29 cellular contexts compared by ENCODE assay signal in the genomic region with DNA sequence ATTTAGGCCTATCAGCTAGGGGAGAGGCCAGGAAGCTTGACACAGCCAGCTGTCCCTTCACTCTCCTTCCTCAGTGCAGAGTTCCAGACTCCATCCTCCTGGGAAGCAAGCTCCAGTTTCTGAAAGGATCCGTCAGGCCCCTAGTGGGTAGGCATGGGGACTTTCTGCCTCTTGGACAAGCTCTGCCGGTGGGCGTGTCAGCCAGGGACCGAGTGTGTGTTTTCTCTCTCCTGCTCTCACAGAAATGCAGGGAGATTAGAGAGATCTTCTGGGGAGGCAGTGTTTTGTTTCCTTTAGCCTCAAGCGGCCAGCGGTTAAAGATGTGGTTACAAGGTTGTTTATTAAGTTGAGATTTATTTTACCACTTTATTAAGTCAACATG. TPM values are rescaled to one million over a fixed set of nuclear protein-coding genes. Genes with fewer than 3 reads are reported as not detected.
DNase-seq lines count a peak whose midpoint lies in the region; ATAC-seq, FAIRE-seq and TF ChIP-seq lines count a peak whose summit lies in the region.
"Had no signal": no experiment of that assay in that cellular context is flagged by ENCODE, and none has a peak within 500 bp of the region (broad histone marks: within the 10 kb centered on the region; RNA-seq: fewer than 3 reads in every experiment).

No MANE protein-coding gene starts in this region.

- H3K4me3 ChIP-seq in GM23338 (no peak overlapping the region), RWPE2 (ENCODE audit: severe bottlenecking) (no peak overlapping the region), endodermal cell (ENCODE audit: low read length) (no peak overlapping the region)
- H3K4me3 ChIP-seq: breast epithelium, dorsolateral prefrontal cortex, lung, SJSA1 had no signal

- no peaks in the 10 kb centered on the region for H3K9me3 ChIP-seq in RWPE2 (ENCODE audit: severe bottlenecking)
- H3K9me3 ChIP-seq in endodermal cell (ENCODE audit: control insufficient read depth, low read length): no peaks in the 10 kb centered on the region
- H3K9me3 ChIP-seq: breast epithelium, SJSA1 had no signal

- no peaks in the 10 kb centered on the region for H3F3A ChIP-seq in GM23338 (replicated peaks; ENCODE audit: low read depth)

- H3K4me1 Mint-ChIP-seq in GM23338 (no peaks in the 10 kb centered on the region), endodermal cell (no peaks in the 10 kb centered on the region), nephron progenitor cell (peaks cover 20% of the 10 kb centered on the region)
- H3K4me1 Mint-ChIP-seq: activated naive CD4-positive, alpha-beta T cell treated with anti-CD3 and anti-CD28 coated beads, Interleukin-2, amount 10 ng/mL, durations not matched to agents 7 days and 5 days; CD4-positive, CD25-positive, alpha-beta regulatory T cell; immature natural killer cell; stimulated activated effector memory CD8-positive, alpha-beta T cell treated with anti-CD3 and anti-CD28 coated beads, Interleukin-12 subunit alpha, Interleukin-12 subunit beta, amount 100 ng/mL, for 72 hours had no signal

- H3K9me2 ChIP-seq in GM23338 (ENCODE audit: insufficient read depth): no peaks in the 10 kb centered on the region

- H3K36me3 ChIP-seq in GM23338 (ENCODE audit: insufficient read depth) (no peaks in the 10 kb centered on the region), RWPE2 (ENCODE audit: low read depth) (no peaks in the 10 kb centered on the region), endodermal cell (ENCODE audit: control insufficient read depth, insufficient read depth, low read length) (no peaks in the 10 kb centered on the region)
- H3K36me3 ChIP-seq: breast epithelium, SJSA1 had no signal

- no peaks in the 10 kb centered on the region for H3K79me2 ChIP-seq in GM23338 (replicated peaks; ENCODE audit: insufficient read depth)

- H3K4me1 ChIP-seq in GM23338 (ENCODE audit: insufficient read depth): no peaks in the 10 kb centered on the region
- H3K4me1 ChIP-seq in RWPE2 (ENCODE audit: insufficient read depth, poor library complexity, severe bottlenecking): no peaks in the 10 kb centered on the region
- no peaks in the 10 kb centered on the region for H3K4me1 ChIP-seq in endodermal cell (ENCODE audit: control insufficient read depth, insufficient read depth, low read length)
- H3K4me1 ChIP-seq: breast epithelium had no signal

- peaks cover 2% of the 10 kb centered on the region; the same call in 2 of the 3 replicates for H3K9me3 Mint-ChIP-seq in GM23338
- peaks cover 4% of the 10 kb centered on the region for H3K9me3 Mint-ChIP-seq in endodermal cell
- H3K9me3 Mint-ChIP-seq in nephron progenitor cell: peaks cover 19% of the 10 kb centered on the region
- H3K9me3 Mint-ChIP-seq: activated CD8-positive, alpha-beta T cell treated with anti-CD3 and anti-CD28 coated beads for 36 hours; activated naive CD4-positive, alpha-beta T cell treated with anti-CD3 and anti-CD28 coated beads, Interleukin-2, amount 10 ng/mL, durations not matched to agents 7 days and 5 days; activated T-cell treated with anti-CD3 and anti-CD28 coated beads, Interleukin-2, amount 50 U/mL, for 4 hours; CD4-positive, CD25-positive, alpha-beta regulatory T cell; stimulated activated effector memory CD8-positive, alpha-beta T cell treated with anti-CD3 and anti-CD28 coated beads, Interleukin-12 subunit alpha, Interleukin-12 subunit beta, amount 100 ng/mL, for 72 hours had no signal

- no peak overlapping the region for H3K9ac ChIP-seq in endodermal cell (ENCODE audit: extremely low read depth, low read length, poor library complexity, severe bottlenecking)

- H2AFZ ChIP-seq in GM23338: no peak overlapping the region

- H3K27ac Mint-ChIP-seq in GM23338 (no peak overlapping the region), endodermal cell (no peak overlapping the region), nephron progenitor cell (peak overlapping the region; percentile 61)
- H3K27ac Mint-ChIP-seq: activated B cell treated with CpG ODN at 0.5 μM for 24 hours; activated CD8-positive, alpha-beta T cell treated with anti-CD3 and anti-CD28 coated beads for 36 hours; activated naive CD4-positive, alpha-beta T cell treated with anti-CD3 and anti-CD28 coated beads, Interleukin-2, amount 10 ng/mL, durations not matched to agents 7 days and 5 days; CD4-positive, CD25-positive, alpha-beta regulatory T cell; immature natural killer cell; stimulated activated effector memory CD8-positive, alpha-beta T cell treated with anti-CD3 and anti-CD28 coated beads, Interleukin-12 subunit alpha, Interleukin-12 subunit beta, amount 100 ng/mL, for 72 hours had no signal

- H3K4me2 ChIP-seq in GM23338: no peak overlapping the region

- TF ChIP-seq CTCF in GM23338 (conservative IDR thresholded peaks at IDR 0.05; ENCODE audit: low read depth in 2 of 2): no peak
- no peak for TF ChIP-seq CTCF in RWPE2 (IDR thresholded peaks at IDR 0.05; ENCODE audit: poor library complexity, severe bottlenecking)
- TF ChIP-seq CTCF in endodermal cell (conservative IDR thresholded peaks at IDR 0.05): peak; percentile 28
- no peak for TF ChIP-seq CTCF in nephron progenitor cell (IDR thresholded peaks at IDR 0.05)

- no peaks in the 10 kb centered on the region for H3K36me3 Mint-ChIP-seq in GM23338 (ENCODE audit: low read depth)
- no peaks in the 10 kb centered on the region for H3K36me3 Mint-ChIP-seq in endodermal cell (ENCODE audit: low read depth)
- H3K36me3 Mint-ChIP-seq in nephron progenitor cell (ENCODE audit: low read depth): no peaks in the 10 kb centered on the region
- H3K36me3 Mint-ChIP-seq: activated naive CD4-positive, alpha-beta T cell treated with anti-CD3 and anti-CD28 coated beads, Interleukin-2, amount 10 ng/mL, durations not matched to agents 7 days and 5 days; CD4-positive, CD25-positive, alpha-beta regulatory T cell; immature natural killer cell; stimulated activated effector memory CD8-positive, alpha-beta T cell treated with anti-CD3 and anti-CD28 coated beads, Interleukin-12 subunit alpha, Interleukin-12 subunit beta, amount 100 ng/mL, for 72 hours had no signal

- peaks cover 2% of the 10 kb centered on the region for H3K27me3 Mint-ChIP-seq in GM23338 (ENCODE audit: insufficient read depth, low read depth, poor library complexity)
- H3K27me3 Mint-ChIP-seq in endodermal cell (ENCODE audit: insufficient read depth): peaks cover 2% of the 10 kb centered on the region
- peaks cover 30% of the 10 kb centered on the region for H3K27me3 Mint-ChIP-seq in nephron progenitor cell (ENCODE audit: low read depth, poor library complexity)

- H3K27me3 ChIP-seq in GM23338 (ENCODE audit: insufficient read depth) (no peaks in the 10 kb centered on the region), RWPE2 (ENCODE audit: insufficient read depth, poor library complexity, severe bottlenecking) (peaks cover 9% of the 10 kb centered on the region), endodermal cell (ENCODE audit: control insufficient read depth, insufficient read depth, low read length, poor library complexity, severe bottlenecking) (no peaks in the 10 kb centered on the region)
- H3K27me3 ChIP-seq: dorsolateral prefrontal cortex had no signal

- ATAC-seq in GM23338 (peak; percentile 67), RWPE2 (ENCODE audit: low read depth) (no peak), GM19455 (IDR thresholded peaks at IDR 0.05; ENCODE audit: unreplicated experiment) (no peak)
- ATAC-seq: activated CD8-positive, alpha-beta T cell treated with anti-CD3 and anti-CD28 coated beads for 36 hours; activated T-cell treated with anti-CD3 and anti-CD28 coated beads, Interleukin-2, amount 50 U/mL, for 4 hours; right cardiac atrium had no signal

- no peaks in the 10 kb centered on the region for H4K20me1 ChIP-seq in GM23338 (replicated peaks; ENCODE audit: insufficient read depth)

- WGBS in endodermal cell (ENCODE audit: insufficient coverage in 1 of 2, insufficient read length in 1 of 2), 2 experiments: 60 to 81% methylated on average over 1 to 6 of the region's 6 CpGs

- H3K4me3 Mint-ChIP-seq in GM23338: no peak overlapping the region
- no peak overlapping the region for H3K4me3 Mint-ChIP-seq in endodermal cell
- no peak overlapping the region for H3K4me3 Mint-ChIP-seq in nephron progenitor cell
- H3K4me3 Mint-ChIP-seq: activated B cell treated with CpG ODN at 0.5 μM for 24 hours; activated CD8-positive, alpha-beta T cell treated with anti-CD3 and anti-CD28 coated beads for 36 hours; activated naive CD4-positive, alpha-beta T cell treated with anti-CD3 and anti-CD28 coated beads, Interleukin-2, amount 10 ng/mL, durations not matched to agents 7 days and 5 days; activated T-cell treated with anti-CD3 and anti-CD28 coated beads, Interleukin-2, amount 50 U/mL, for 4 hours; CD4-positive, CD25-positive, alpha-beta regulatory T cell; immature natural killer cell; stimulated activated effector memory CD8-positive, alpha-beta T cell treated with anti-CD3 and anti-CD28 coated beads, Interleukin-12 subunit alpha, Interleukin-12 subunit beta, amount 100 ng/mL, for 72 hours had no signal

- FAIRE-seq in urothelium cell line (lab: Jason Lieb, UNC): no peak

- no peak overlapping the region for H3K27ac ChIP-seq in GM23338 (ENCODE audit: low read depth)
- H3K27ac ChIP-seq in RWPE2 (ENCODE audit: poor library complexity, severe bottlenecking): no peak overlapping the region
- no peak overlapping the region for H3K27ac ChIP-seq in endodermal cell (ENCODE audit: low read depth, low read length)
- H3K27ac ChIP-seq: breast epithelium, dorsolateral prefrontal cortex, SJSA1 had no signal

- DNase-seq in GM23338 (ENCODE audit: low spot score) (no peak), RWPE2 (ENCODE audit: low spot score) (peak; percentile 21), endodermal cell (peak; percentile 46), nephron progenitor cell (no peak), urothelium cell line (ENCODE audit: low spot score) (no peak), GDM1 (lab: John Stamatoyannopoulos, UW) (no peak), SIG-M5 treated with dmso at 0.1 percent for 504 hours (lab: John Stamatoyannopoulos, UW; ENCODE audit: unreplicated experiment) (no peak)
- DNase-seq: activated B cell treated with CpG ODN at 0.5 μM for 24 hours; activated CD8-positive, alpha-beta T cell treated with anti-CD3 and anti-CD28 coated beads for 36 hours; activated naive CD4-positive, alpha-beta T cell treated with anti-CD3 and anti-CD28 coated beads, Interleukin-2, amount 10 ng/mL, durations not matched to agents 7 days and 5 days; activated T-cell treated with anti-CD3 and anti-CD28 coated beads, Interleukin-2, amount 50 U/mL, for 4 hours; CD4-positive, CD25-positive, alpha-beta regulatory T cell; DMS53; dorsolateral prefrontal cortex; immature natural killer cell; NCI-H1048; NCI-H2029 treated with DMSO at 0.1 percent for 48 hours; NCI-H526 treated with DMSO at 0.1 percent for 48 hours; right cardiac atrium; T-helper 2 cell had no signal

RNA-seq across cellular contexts. Expression of gene OTOS, which starts 29.9 kb away (rescaled TPM):
- not detected in 2 replicates for total RNA-seq in GM23338 (2014; rRNA removed; shearing (Covaris generic))
- 0.40 TPM in 1 of 2 replicates, not detected in the other for polyA plus RNA-seq in GM23338 (2016; fragmentation: Nextera tagmentation; extraction: Ambion mirVana)
- not detected for total RNA-seq in endodermal cell
- polyA plus RNA-seq in endodermal cell (2013, experiment 1 of 2): not detected
- not detected for polyA plus RNA-seq in endodermal cell (2013, experiment 2 of 2)
- total RNA-seq: activated B cell treated with CpG ODN at 0.5 μM for 24 hours; activated CD8-positive, alpha-beta T cell treated with anti-CD3 and anti-CD28 coated beads for 36 hours; activated T-cell treated with anti-CD3 and anti-CD28 coated beads, Interleukin-2, amount 50 U/mL, for 4 hours; breast epithelium; CD4-positive, CD25-positive, alpha-beta regulatory T cell; lung; omental fat pad; right cardiac atrium; SJSA1; temporal lobe had no signal
- polyA plus RNA-seq: AG04450; CD4-positive, CD25-positive, alpha-beta regulatory T cell; esophagus; immature natural killer cell; lung; right cardiac atrium had no signal

RNA-seq across cellular contexts. Expression of gene COPS9, which starts 34.2 kb away (rescaled TPM):
- total RNA-seq in GM23338 (2014; rRNA removed; shearing (Covaris generic)): 91.7 and 160 TPM in 2 replicates
- polyA plus RNA-seq in GM23338 (2016; fragmentation: Nextera tagmentation; extraction: Ambion mirVana): 629 and 651 TPM in 2 replicates
- 100 to 1,000 TPM; 151 to 161 TPM for total RNA-seq in endodermal cell
- polyA plus RNA-seq in endodermal cell (2013, experiment 1 of 2): 175 TPM
- polyA plus RNA-seq in endodermal cell (2013, experiment 2 of 2): 183 TPM

Comparison
In these comparisons a context has a peak if more than half of its experiments do, and no peak if none do; other contexts are left out.
1. DNase-seq: peak in RWPE2 (single experiment) and endodermal cell (single experiment); none in GM23338 (single experiment), nephron progenitor cell (single experiment), urothelium cell line (single experiment), GDM1 (single experiment) and SIG-M5 treated with dmso at 0.1 percent for 504 hours (single experiment).